ENCODE assay signal across 15 cellular contexts in the genomic region with DNA sequence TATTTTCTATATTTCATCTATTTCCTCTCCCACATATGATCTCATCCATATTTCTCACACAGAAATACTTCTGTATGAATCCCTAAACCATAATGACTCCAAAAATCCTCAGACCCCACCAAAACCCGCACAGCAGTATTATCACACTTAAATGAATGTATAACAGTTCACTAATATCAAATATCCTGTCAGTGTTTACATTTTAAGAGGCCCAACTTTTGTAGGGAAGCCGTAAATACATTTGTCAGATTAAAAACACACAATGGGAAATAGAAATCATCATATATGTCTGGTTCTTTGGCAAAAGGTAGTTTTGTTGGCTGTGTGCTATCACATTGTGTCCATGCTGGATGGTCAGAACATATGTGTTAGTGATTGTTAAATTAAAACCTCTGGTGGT. TPM values are rescaled to one million over a fixed set of nuclear protein-coding genes. Genes with fewer than 3 reads are reported as not detected.
A peak's percentile ranks its signal among the peaks of the same experiment; 100 is the strongest.
DNase-seq lines count a peak whose midpoint lies in the region; ATAC-seq, FAIRE-seq and TF ChIP-seq lines count a peak whose summit lies in the region.
"Had no signal": no experiment of that assay in that cellular context is flagged by ENCODE, and none has a peak within 500 bp of the region (broad histone marks: within the 10 kb centered on the region; RNA-seq: fewer than 3 reads in every experiment).

No MANE protein-coding gene starts in this region.

- ATAC-seq in DND-41 (ENCODE audit: insufficient read depth, low read depth) (no peak), GM12878 (no peak), GM19328 (IDR thresholded peaks at IDR 0.05; ENCODE audit: unreplicated experiment) (no peak)
- ATAC-seq: HepG2 had no signal

- H3K4me2 ChIP-seq in DND-41 (ENCODE audit: insufficient read depth, low read length) = peak overlapping the region; percentile 54
- 0 out of 2 replicates have a peak overlapping the region, but pooled peaks have one; percentile 73 for H3K4me2 ChIP-seq in GM12878 (ENCODE audit: control insufficient read depth, insufficient read depth)

- FAIRE-seq in GM12878 (lab: Jason Lieb, UNC) = no peak
- FAIRE-seq: HepG2, HTR-8/SVneo had no signal

- H3K4me1 ChIP-seq in DND-41 (ENCODE audit: insufficient read depth, low read length) (peaks cover 62% of the 10 kb centered on the region), GM12878 (ENCODE audit: control insufficient read depth, insufficient read depth, low read length) (peaks cover 25% of the 10 kb centered on the region), neuron (ENCODE audit: insufficient read depth, low read length) (peaks cover 37% of the 10 kb centered on the region)

- no peak overlapping the region for H3K27ac ChIP-seq in DND-41 (ENCODE audit: low read length)
- H3K27ac ChIP-seq in GM12878 (ENCODE audit: control insufficient read depth, insufficient read depth) = no peak overlapping the region
- H3K27ac ChIP-seq in substantia nigra (ENCODE audit: low read depth, low read length, poor library complexity, severe bottlenecking) = no peak overlapping the region
- H3K27ac ChIP-seq: C4-2B, GM23248 had no signal

- in situ Hi-C loops in GM12878 (cut with MboI) = no loop called here

- CTCF ChIA-PET in HEK293T (lab: Yijun Ruan, JAX) = no interaction called here
- CTCF ChIA-PET in GM12878 (lab: Yijun Ruan, JAX) = interaction anchor here (0.6 to 2.5 kb wide), 8 partner anchors 11 to 242 kb away, joined by 3 to 10 read pairs (median 3); no protein-coding TSS in a partner anchor

- WGBS in GM12878 (ENCODE audit: insufficient coverage, insufficient replicate concordance, low lambda C conversion rate, missing lambda C conversion rate) = 92% methylated on average over 2 of the region's 2 CpGs
- 93 to 94% methylated on average over 2 of the region's 2 CpGs for WGBS in lower leg skin, 2 donors

- TF ChIP-seq POLR2A in GM12878 (IDR thresholded peaks at IDR 0.05; ENCODE audit: low read depth, low read length) (no peak), lower leg skin (IDR thresholded peaks at IDR 0.05) (no peak)

- no peaks in the 10 kb centered on the region for H3K36me3 ChIP-seq in DND-41 (ENCODE audit: insufficient read depth, low read length)
- H3K36me3 ChIP-seq in GM12878 (ENCODE audit: control insufficient read depth in 2 of 2, insufficient read depth in 2 of 2, low read length in 1 of 2) = no peaks in the 10 kb centered on the region
- H3K36me3 ChIP-seq in neuron (ENCODE audit: insufficient read depth, low read length) = no peaks in the 10 kb centered on the region

- H4K20me1 ChIP-seq in DND-41 (ENCODE audit: insufficient read depth, low read length) (peaks cover 70% of the 10 kb centered on the region), GM12878 (ENCODE audit: control insufficient read depth, insufficient read depth) (no peaks in the 10 kb centered on the region)

- SMC1A ChIA-PET in GM12878 (lab: Charles Lee; ENCODE audit: uncharacterized antibody, unreplicated experiment) = interaction anchor here (0.7 to 9.2 kb wide), 27 partner anchors 11 to 1977 kb away, joined by 3 to 88 read pairs (median 5); no protein-coding TSS in a partner anchor

- H3K79me2 ChIP-seq in DND-41 (ENCODE audit: insufficient read depth, low read length) (peaks cover 83% of the 10 kb centered on the region), GM12878 (ENCODE audit: control insufficient read depth, insufficient read depth, low read length) (peaks cover 50% of the 10 kb centered on the region)

- RAD21 ChIA-PET in GM12878 (lab: Charles Lee; ENCODE audit: unreplicated experiment) = interaction anchor here (0.8 to 6.6 kb wide), 10 partner anchors 17 to 225 kb away, joined by 3 to 42 read pairs (median 14); no protein-coding TSS in a partner anchor

- DNase-seq in DND-41 (no peak), HEK293T (ENCODE audit: extremely low spot score) (no peak), GM12878 (ENCODE audit: low read depth, low spot score) (no peak), lower leg skin (ENCODE audit: low spot score in 2 of 2) (no peak), substantia nigra (lab: John Stamatoyannopoulos, UW) (no peak)
- DNase-seq: ACHN; CD4-positive, alpha-beta memory T cell; GDM1; GM23248; H7 had no signal

- H2AFZ ChIP-seq in DND-41 (ENCODE audit: low read depth, low read length) = no peak overlapping the region
- H2AFZ ChIP-seq in GM12878 (ENCODE audit: control insufficient read depth, low read depth, low read length) = no peak overlapping the region
- no peak overlapping the region for H2AFZ ChIP-seq in neuron (ENCODE audit: low read depth, low read length)
- H2AFZ ChIP-seq: GM23248 had no signal

- POLR2A ChIA-PET in HEK293T (lab: Yijun Ruan, JAX) = interaction anchor here (0.8 kb wide), 1 partner anchor 190 kb away, joined by 3 read pairs; no protein-coding TSS in a partner anchor
- POLR2A ChIA-PET in GM12878 (lab: Charles Lee) = interaction anchor here (0.6 to 1.7 kb wide), 5 partner anchors 10 to 85 kb away, joined by 3 to 6 read pairs (median 3); no protein-coding TSS in a partner anchor

- intact Hi-C loops in GM12878 (cut with micrococcal nuclease; ENCODE audit: unreplicated experiment) = loop anchor here (5.0 to 10.0 kb wide), 5 partner anchors 50 to 432 kb away; no protein-coding TSS in a partner anchor
- intact Hi-C loops in lower leg skin (cut with DNase I; ENCODE audit: low total_unique reads) = no loop called here

- TF ChIP-seq CTCF in DND-41 (IDR thresholded peaks at IDR 0.05; ENCODE audit: borderline replicate concordance, extremely low read depth, low read length, poor library complexity, severe bottlenecking) (no peak), GM12878 (IDR thresholded peaks at IDR 0.05 in 2 of 3, conservative IDR thresholded peaks at IDR 0.05 in 1 of 3; ENCODE audit: control insufficient read depth in 2 of 3, extremely low read depth in 1 of 3, insufficient read depth in 1 of 3, low read depth in 3 of 3, low read length in 3 of 3) (no peak), lower leg skin (IDR thresholded peaks at IDR 0.05) (no peak)

- H3K4me3 ChIP-seq in DND-41 (ENCODE audit: low read depth in 1 of 2, low read length in 2 of 2) (peak overlapping the region in 1 of 2 experiments; percentile 22; a peak in 1 of 4 replicates), GM12878 (peak overlapping the region; percentile 53), neuron (ENCODE audit: low read length) (peak overlapping the region; percentile 61), lower leg skin (ENCODE audit: low read depth, poor library complexity, severe bottlenecking) (no peak overlapping the region)
- H3K4me3 ChIP-seq: GM23248 had no signal

- H3K27me3 ChIP-seq in DND-41 (ENCODE audit: insufficient read depth, low read length, poor library complexity) (no peaks in the 10 kb centered on the region), GM12878 (replicated peaks in 1 of 2; ENCODE audit: control insufficient read depth in 2 of 2, insufficient read depth in 2 of 2, low read length in 1 of 2) (no peaks in the 10 kb centered on the region), neuron (ENCODE audit: insufficient read depth, low read length) (no peaks in the 10 kb centered on the region)

- no peak for TF ChIP-seq EP300 in GM12878 (IDR thresholded peaks at IDR 0.05; ENCODE audit: borderline replicate concordance in 1 of 2, control insufficient read depth in 1 of 2, low read depth in 2 of 2, low read length in 2 of 2)

- TF ChIP-seq RAD21 in GM12878 (IDR thresholded peaks at IDR 0.05; ENCODE audit: insufficient read depth, low read depth, low read length) = no peak

- H3K9me3 ChIP-seq in DND-41 (ENCODE audit: insufficient read depth, low read length, severe bottlenecking) = no peaks in the 10 kb centered on the region
- no peaks in the 10 kb centered on the region for H3K9me3 ChIP-seq in GM12878 (replicated peaks; ENCODE audit: control insufficient read depth, insufficient read depth, low read length)
- no peaks in the 10 kb centered on the region for H3K9me3 ChIP-seq in neuron (ENCODE audit: low read length)

- H3K9ac ChIP-seq in DND-41 (ENCODE audit: low read depth, low read length) = 0 out of 2 replicates have a peak overlapping the region, but pooled peaks have one; percentile 2
- no peak overlapping the region for H3K9ac ChIP-seq in GM12878 (ENCODE audit: control insufficient read depth, insufficient read depth, low read length)
- H3K9ac ChIP-seq: GM23248 had no signal

- BruUV-seq in GM12878 (replicated peaks; lab: Mats Ljungman, UMichigan) = TSS peak; percentile 7

TF ChIP-seq in HEK293T, 16 proteins besides CTCF, POLR2A, EP300 and RAD21 (continues in another document):
- TF ChIP-seq NFRKB (IDR thresholded peaks at IDR 0.05) = no peak

TF ChIP-seq in GM12878, 131 proteins besides CTCF, POLR2A, EP300 and RAD21 (continues in another document):
- TF ChIP-seq HDAC6 (IDR thresholded peaks at IDR 0.05; ENCODE audit: unreplicated experiment) (no peak), SMARCA5 (IDR thresholded peaks at IDR 0.05) (no peak), BACH1 (IDR thresholded peaks at IDR 0.05; ENCODE audit: borderline replicate concordance) (no peak), SREBF1 (IDR thresholded peaks at IDR 0.05; ENCODE audit: low read length) (no peak)

RNA-seq across cellular contexts. Expression of a gene that starts 4.2 kb away (rescaled TPM):
- total RNA-seq in GM12878 (2013; cell fraction: nucleolus; rRNA removed) = 1,234 and 1,253 TPM in 2 replicates
- total RNA-seq in GM12878 (2014; rRNA removed) (23.8 and 26.8 TPM in 2 replicates), GM12878 (2014; rRNA removed; fragmentation: Illumina TruSeq; extraction: Trizol) (25.6 and 29.7 TPM in 2 replicates), GM12878 (2021) (51.6 and 55.6 TPM in 2 replicates), lower leg skin (10 to 100 TPM; 30.8 to 41.9 (median 40.5) TPM)
- polyA plus RNA-seq in GM12878 (2011; ENCODE audit: low read depth) = 13.7 TPM
- polyA plus RNA-seq in GM12878 (2011; rRNA removed) (32.5 and 37.5 TPM in 2 replicates), GM12878 (2014; fragmentation: Illumina TruSeq; extraction: Trizol) (23.4 and 28.1 TPM in 2 replicates), GM12878 (2014; fragmentation: Nextera tagmentation; extraction: Ambion mirVana) (1 to 10 TPM; 6.4 to 6.8 TPM), GM12878 (2014; rRNA removed) (19.4 and 30.3 TPM in 2 replicates), GM12878 (2016; fragmentation: Nextera tagmentation; extraction: Ambion mirVana) (10 to 100 TPM; 15.0 to 16.2 TPM)
- 19.9 and 27.3 TPM in 2 replicates for polyA plus RNA-seq in GM12878 (2011; cell fraction: cytosol; rRNA removed)
- polyA plus RNA-seq in GM12878 (2011; cell fraction: nucleus; rRNA removed) = 211 and 223 TPM in 2 replicates
- 22.5 and 23.0 TPM in 2 replicates for polyA plus RNA-seq in GM12878 (2012)
- polyA minus RNA-seq in GM12878 (2011; rRNA and poly(A)+ RNA removed) = 203 and 249 TPM in 2 replicates
- polyA minus RNA-seq in GM12878 (2011; cell fraction: cytosol; rRNA and poly(A)+ RNA removed) = 41.4 and 49.9 TPM in 2 replicates
- 479 and 749 TPM in 2 replicates for polyA minus RNA-seq in GM12878 (2011; cell fraction: nucleus; rRNA and poly(A)+ RNA removed)
- polyA plus RNA-seq: HepG2 had no signal
